18 cellular contexts compared by ENCODE assay signal in genomic region chr9:88997646-88998045, GRCh38. TPM values are rescaled to one million over a fixed set of nuclear protein-coding genes. Genes with fewer than 3 reads are reported as not detected.
DNase-seq lines count a peak whose midpoint lies in the region; ATAC-seq, FAIRE-seq and TF ChIP-seq lines count a peak whose summit lies in the region.
"Had no signal": no experiment of that assay in that cellular context is flagged by ENCODE, and none has a peak within 500 bp of the region (broad histone marks: within the 10 kb centered on the region; RNA-seq: fewer than 3 reads in every experiment).

No MANE protein-coding gene starts in this region.

- DNase-seq in activated CD8-positive, alpha-beta memory T cell treated with anti-CD3 and anti-CD28 coated beads, Interleukin-2, amount 50 U/mL, for 48 hours, result peak; percentile 34
- no peak for DNase-seq in activated CD8-positive, alpha-beta memory T cell treated with anti-CD3 and anti-CD28 coated beads, Interleukin-2, amount 50 U/mL, for 4 hours
- DNase-seq in K562 (ENCODE audit: extremely low read depth in 1 of 4, low spot score in 3 of 4) (no peak), lung (ENCODE audit: low spot score) (peak; percentile 25), thoracic aorta (ENCODE audit: low spot score) (no peak), DMS53 treated with DMSO at 0.1 percent for 48 hours (lab: John Stamatoyannopoulos, UW; ENCODE audit: unreplicated experiment) (no peak)
- no peak for DNase-seq in stimulated activated CD4-positive, alpha-beta T cell treated with anti-CD3 and anti-CD28 coated beads, Interleukin-4, amount 100 ng/mL, for 24 hours
- DNase-seq: CD4-positive, CD25-positive, alpha-beta regulatory T cell; DMS53; HCEC 1CT; Karpas-422; NCI-H1105 treated with DMSO at 0.1 percent for 48 hours; NCI-H187; NCI-H2171; NCI-H82; RPMI8226 had no signal

- intact Hi-C loops in K562 (cut with micrococcal nuclease), result loop anchor here (10.0 kb wide), 1 partner anchor 313 kb away; no protein-coding TSS in a partner anchor

- no peaks in the 10 kb centered on the region for H3K36me3 ChIP-seq in K562 (ENCODE audit: control insufficient read depth, insufficient read depth, low read length)
- H3K36me3 ChIP-seq in lung (ENCODE audit: control insufficient read depth in 2 of 2, insufficient read depth in 2 of 2, low read length in 2 of 2), result no peaks in the 10 kb centered on the region
- peaks cover 14% of the 10 kb centered on the region for H3K36me3 ChIP-seq in thoracic aorta

- no peak for ATAC-seq in K562
- no peak for ATAC-seq in lung (ENCODE audit: insufficient read depth, low FRiP score)
- ATAC-seq in thoracic aorta (ENCODE audit: insufficient number of reproducible peaks, low FRiP score, low read depth), result no peak
- no peak for ATAC-seq in GM18498 (IDR thresholded peaks at IDR 0.05; ENCODE audit: unreplicated experiment)

- no TSS peak for BruUV-seq in K562 (replicated peaks; lab: Mats Ljungman, UMichigan)

- H4K20me1 ChIP-seq in K562 (replicated peaks; ENCODE audit: control insufficient read depth, insufficient read depth, low read length), result no peaks in the 10 kb centered on the region

- POLR2A ChIA-PET in K562 (lab: Yijun Ruan, JAX), result interaction anchor here (0.6 kb wide), 1 partner anchor 465 kb away, joined by 3 read pairs; no protein-coding TSS in a partner anchor

- H3K27me3 ChIP-seq in K562 (ENCODE audit: control insufficient read depth in 2 of 2, insufficient read depth in 2 of 2, low read length in 2 of 2) (peaks cover 0 to 31% of the 10 kb centered on the region in 2 experiments; a peak in 2 of 5 replicates), lung (ENCODE audit: control insufficient read depth, insufficient read depth) (no peaks in the 10 kb centered on the region), thoracic aorta (replicated peaks; ENCODE audit: insufficient read depth) (no peaks in the 10 kb centered on the region)

- no peak for FAIRE-seq in K562 (lab: Jason Lieb, UNC)
- FAIRE-seq: GM19239 had no signal

- H3K9me3 ChIP-seq in K562 (replicated peaks; ENCODE audit: control insufficient read depth, insufficient read depth, low read depth, low read length), result no peaks in the 10 kb centered on the region
- no peaks in the 10 kb centered on the region for H3K9me3 ChIP-seq in lung (ENCODE audit: control insufficient read depth in 2 of 2, insufficient read depth in 1 of 2, low read length in 1 of 2)
- H3K9me3 ChIP-seq in thoracic aorta, result no peaks in the 10 kb centered on the region

- no peaks in the 10 kb centered on the region for H3K79me2 ChIP-seq in K562 (ENCODE audit: control insufficient read depth, insufficient read depth, low read length)

- no peak overlapping the region for H3K9ac ChIP-seq in K562 (ENCODE audit: insufficient read depth in 1 of 2, low read depth in 2 of 2, low read length in 2 of 2)

- H3K4me3 ChIP-seq in K562 (no peak overlapping the region), lung (no peak overlapping the region), thoracic aorta (no peak overlapping the region)

- CTCF ChIA-PET in K562 (lab: Yijun Ruan, JAX; ENCODE audit: low intra/inter-chr PET ratio), result no interaction called here

- H3K4me1 ChIP-seq in K562 (replicated peaks in 1 of 2; ENCODE audit: control insufficient read depth in 2 of 2, insufficient read depth in 2 of 2, low read length in 2 of 2) (peaks cover 3 to 9% of the 10 kb centered on the region in 2 experiments; a peak in 3 of 5 replicates), lung (ENCODE audit: control insufficient read depth in 2 of 2, insufficient read depth in 2 of 2, low read length in 2 of 2) (peaks cover 2 to 5% of the 10 kb centered on the region in 2 donors), thoracic aorta (ENCODE audit: control insufficient read depth in 1 of 2, low read depth in 2 of 2) (peaks cover 30 to 86% of the 10 kb centered on the region in 2 donors)

- TF ChIP-seq POLR2A in K562 (conservative IDR thresholded peaks at IDR 0.05), result no peak

- TF ChIP-seq EP300 in K562 (IDR thresholded peaks at IDR 0.05; ENCODE audit: low read length), result no peak

- no peaks in the 10 kb centered on the region for H3K9me1 ChIP-seq in K562 (ENCODE audit: control insufficient read depth, insufficient read depth, low read length)

- in situ Hi-C loops in K562 (cut with MboI), result no loop called here

- H3K27ac ChIP-seq in K562 (ENCODE audit: extremely low read depth, low read depth, low read length), result no peak overlapping the region
- H3K27ac ChIP-seq in lung (ENCODE audit: low read depth in 1 of 2, low read length in 1 of 2), result no peak overlapping the region
- H3K27ac ChIP-seq in thoracic aorta, result peak overlapping the region; percentile 71 to 74

- H2AFZ ChIP-seq in K562 (ENCODE audit: low read depth, low read length), result no peak overlapping the region

- 54% methylated on average over 7 of the region's 8 CpGs for WGBS in K562 (ENCODE audit: insufficient coverage, low coverage, missing lambda C conversion rate)
- 82 to 83% methylated on average over 8 of the region's 8 CpGs for WGBS in lung, 2 donors

- TF ChIP-seq RAD21 in K562 (CRISPR knock-in tag; conservative IDR thresholded peaks at IDR 0.05 in 1 of 2, IDR thresholded peaks at IDR 0.05 in 1 of 2), result no peak

- no peak overlapping the region for H3K4me2 ChIP-seq in K562 (ENCODE audit: insufficient read depth, low read length)

- TF ChIP-seq CTCF in K562 (IDR thresholded peaks at IDR 0.05 in 2 of 3, conservative IDR thresholded peaks at IDR 0.05 in 1 of 3; ENCODE audit: insufficient read depth in 2 of 3, low read depth in 1 of 3, low read length in 3 of 3), result no peak
- no peak for TF ChIP-seq CTCF in lung (IDR thresholded peaks at IDR 0.05; ENCODE audit: control extremely low read depth, extremely low read depth)
- no peak for TF ChIP-seq CTCF in thoracic aorta (IDR thresholded peaks at IDR 0.05)

TF ChIP-seq in K562, 482 proteins besides CTCF, POLR2A, EP300 and RAD21:
- TF ChIP-seq NFIC (IDR thresholded peaks at IDR 0.05) (peak; percentile 21; the same call in 1 of the 2 replicates), PRMT5 (CRISPR knock-in tag; IDR thresholded peaks at IDR 0.05) (no peak)

RNA-seq across cellular contexts. Expression of gene S1PR3, which starts 6.4 kb away (rescaled TPM):
- total RNA-seq in K562 (2011; cell fraction: chromatin; rRNA removed; ENCODE audit: low replicate concordance), result 2.3 and 3.4 TPM in 2 replicates
- 1.6 and 3.8 TPM in 2 replicates for total RNA-seq in K562 (2011; cell fraction: nucleolus; rRNA removed)
- total RNA-seq in K562 (2011; cell fraction: nucleoplasm; rRNA removed), result 2.1 and 3.8 TPM in 2 replicates
- total RNA-seq in K562 (2014; rRNA removed) (0.20 and 0.23 TPM in 2 replicates), K562 (2014; rRNA removed; fragmentation: Illumina TruSeq; extraction: Trizol) (0.22 and 0.26 TPM in 2 replicates), K562 (2015; rRNA removed; fragmentation: Illumina TruSeq; extraction: Trizol) (0.26 and 0.29 TPM in 2 replicates), K562 (2021) (0.31 and 0.33 TPM in 2 replicates), lung (10 to 100 TPM; 14.5 to 38.7 TPM), thoracic aorta (100 to 1,000 TPM; 125 to 173 TPM)
- polyA plus RNA-seq in K562 (2011; rRNA removed) (0.38 and 2.0 TPM in 2 replicates), K562 (2014; fragmentation: Illumina TruSeq; extraction: Trizol) (0.31 and 0.43 TPM in 2 replicates), K562 (2014; fragmentation: Nextera tagmentation; extraction: Ambion mirVana) (under 1 TPM; 0.03 to 0.07 TPM), K562 (2014; rRNA removed) (0.36 and 0.85 TPM in 2 replicates), lung (10 to 100 TPM in 1 of 2 donors, 1 to 10 TPM in 1; 2.8 to 14.0 TPM)
- 0.44 and 2.0 TPM in 2 replicates for polyA plus RNA-seq in K562 (2011; cell fraction: cytosol; rRNA removed)
- 0.41 and 2.3 TPM in 2 replicates for polyA plus RNA-seq in K562 (2011; cell fraction: nucleus; rRNA removed)
- polyA plus RNA-seq in K562 (2012), result 0.37 and 0.39 TPM in 2 replicates
- 0.33 and 3.3 TPM in 2 replicates for polyA minus RNA-seq in K562 (2011; rRNA and poly(A)+ RNA removed)
- polyA minus RNA-seq in K562 (2011; cell fraction: cytosol; rRNA and poly(A)+ RNA removed), result 1.4 TPM in 1 of 2 replicates, not detected in the other
- 0.22 and 1.9 TPM in 2 replicates for polyA minus RNA-seq in K562 (2011; cell fraction: nucleus; rRNA and poly(A)+ RNA removed)
- total RNA-seq: CD4-positive, CD25-positive, alpha-beta regulatory T cell had no signal

Comparison
In these comparisons a context has a peak if more than half of its experiments do, and no peak if none do; other contexts are left out.
1. DNase-seq: peak in activated CD8-positive, alpha-beta memory T cell treated with anti-CD3 and anti-CD28 coated beads, Interleukin-2, amount 50 U/mL, for 48 hours (single experiment) and lung (single experiment); none in activated CD8-positive, alpha-beta memory T cell treated with anti-CD3 and anti-CD28 coated beads, Interleukin-2, amount 50 U/mL, for 4 hours (single experiment), K562 (0 of 4), thoracic aorta (single experiment), DMS53 treated with DMSO at 0.1 percent for 48 hours (single experiment) and stimulated activated CD4-positive, alpha-beta T cell treated with anti-CD3 and anti-CD28 coated beads, Interleukin-4, amount 100 ng/mL, for 24 hours (single experiment).
2. H3K27ac ChIP-seq: peak in thoracic aorta (2 of 2); none in K562 (single experiment) and lung (0 of 2).